Comparison of ENCODE assay signal across 9 cellular contexts in genomic region chr18:59927246-59927825, GRCh38. TPM values are rescaled to one million over a fixed set of nuclear protein-coding genes. Genes with fewer than 3 reads are reported as not detected.
A peak's percentile ranks its signal among the peaks of the same experiment; 100 is the strongest.
DNase-seq lines count a peak whose midpoint lies in the region; ATAC-seq and FAIRE-seq lines count a peak whose summit lies in the region.
"Had no signal": no experiment of that assay in that cellular context is flagged by ENCODE, and none has a peak within 500 bp of the region (broad histone marks: within the 10 kb centered on the region; RNA-seq: fewer than 3 reads in every experiment).

No MANE protein-coding gene starts in this region.

- no peaks in the 10 kb centered on the region for H3K36me3 Mint-ChIP-seq in activated naive CD8-positive, alpha-beta T cell treated with anti-CD3 and anti-CD28 coated beads for 36 hours
- no peaks in the 10 kb centered on the region for H3K36me3 Mint-ChIP-seq in stimulated activated naive CD8-positive, alpha-beta T cell treated with anti-CD3 and anti-CD28 coated beads, Interleukin-15, Interleukin-2, amounts not matched to agents 100 ng/mL and 50 ng/mL, for 24 hours (ENCODE audit: low read depth)

- H3K4me1 Mint-ChIP-seq in activated naive CD8-positive, alpha-beta T cell treated with anti-CD3 and anti-CD28 coated beads for 36 hours: peaks cover 32% of the 10 kb centered on the region
- H3K4me1 Mint-ChIP-seq in stimulated activated naive CD8-positive, alpha-beta T cell treated with anti-CD3 and anti-CD28 coated beads, Interleukin-15, Interleukin-2, amounts not matched to agents 100 ng/mL and 50 ng/mL, for 24 hours (ENCODE audit: low read depth): peaks cover 46% of the 10 kb centered on the region

- no peaks in the 10 kb centered on the region for H3K79me2 ChIP-seq in Karpas-422 (ENCODE audit: low read length)

- H3K27ac ChIP-seq in Karpas-422 (ENCODE audit: low read length): no peak overlapping the region
- H3K27ac ChIP-seq: PC-9 had no signal

- peak; percentile 32 to 60 (median 48) for DNase-seq in stimulated activated CD4-positive, alpha-beta T cell treated with anti-CD3 and anti-CD28 coated beads, Interleukin-12 subunit alpha, Interleukin-12 subunit beta, amount 100 ng/mL, for 48 hours (ENCODE audit: low read depth in 2 of 3, low spot score in 1 of 3)
- no peak for DNase-seq in stimulated activated CD4-positive, alpha-beta T cell treated with anti-CD3 and anti-CD28 coated beads, Interleukin-4, amount 100 ng/mL, for 4 hours
- DNase-seq in activated naive CD8-positive, alpha-beta T cell treated with anti-CD3 and anti-CD28 coated beads for 36 hours: peak; percentile 33
- DNase-seq in frontal cortex (ENCODE audit: low spot score in 2 of 2) (no peak), Karpas-422 (no peak), D341Med (ENCODE audit: low spot score) (no peak)
- DNase-seq: PC-9 had no signal

- no peaks in the 10 kb centered on the region for H3K9me3 Mint-ChIP-seq in activated naive CD8-positive, alpha-beta T cell treated with anti-CD3 and anti-CD28 coated beads for 36 hours
- no peaks in the 10 kb centered on the region for H3K9me3 Mint-ChIP-seq in stimulated activated naive CD8-positive, alpha-beta T cell treated with anti-CD3 and anti-CD28 coated beads, Interleukin-15, Interleukin-2, amounts not matched to agents 100 ng/mL and 50 ng/mL, for 24 hours

- H3K27me3 Mint-ChIP-seq in activated naive CD8-positive, alpha-beta T cell treated with anti-CD3 and anti-CD28 coated beads for 36 hours: peaks cover 12% of the 10 kb centered on the region
- peaks cover 16% of the 10 kb centered on the region for H3K27me3 Mint-ChIP-seq in stimulated activated naive CD8-positive, alpha-beta T cell treated with anti-CD3 and anti-CD28 coated beads, Interleukin-15, Interleukin-2, amounts not matched to agents 100 ng/mL and 50 ng/mL, for 24 hours

- H3K4me2 ChIP-seq in Karpas-422 (ENCODE audit: low read depth, low read length, poor library complexity, severe bottlenecking): no peak overlapping the region
- H3K4me2 ChIP-seq: PC-9 had no signal

- H3K36me3 ChIP-seq in Karpas-422 (ENCODE audit: insufficient read depth, low read length): no peaks in the 10 kb centered on the region

- no peak for FAIRE-seq in frontal cortex (lab: Jason Lieb, UNC)

- no peak overlapping the region for H3K4me3 ChIP-seq in Karpas-422 (ENCODE audit: low read length)
- H3K4me3 ChIP-seq: PC-9 had no signal

- peak; percentile 59 for ATAC-seq in HG02981 (IDR thresholded peaks at IDR 0.05; ENCODE audit: unreplicated experiment)

- H3K27ac Mint-ChIP-seq in activated naive CD8-positive, alpha-beta T cell treated with anti-CD3 and anti-CD28 coated beads for 36 hours: peak overlapping the region; percentile 73
- H3K27ac Mint-ChIP-seq in stimulated activated naive CD8-positive, alpha-beta T cell treated with anti-CD3 and anti-CD28 coated beads, Interleukin-15, Interleukin-2, amounts not matched to agents 100 ng/mL and 50 ng/mL, for 24 hours: peak overlapping the region; percentile 87

- no peaks in the 10 kb centered on the region for H4K20me1 ChIP-seq in Karpas-422 (ENCODE audit: insufficient read depth, low read depth, low read length)

- H3K9me2 ChIP-seq in Karpas-422 (replicated peaks; ENCODE audit: insufficient read depth, low read length): no peaks in the 10 kb centered on the region

- no peak overlapping the region for H3K4me3 Mint-ChIP-seq in activated naive CD8-positive, alpha-beta T cell treated with anti-CD3 and anti-CD28 coated beads for 36 hours
- H3K4me3 Mint-ChIP-seq in stimulated activated naive CD8-positive, alpha-beta T cell treated with anti-CD3 and anti-CD28 coated beads, Interleukin-15, Interleukin-2, amounts not matched to agents 100 ng/mL and 50 ng/mL, for 24 hours: peak overlapping the region; percentile 33

- no peaks in the 10 kb centered on the region for H3K9me3 ChIP-seq in Karpas-422 (ENCODE audit: low read length)

- H3K27me3 ChIP-seq in Karpas-422 (ENCODE audit: low read length): no peaks in the 10 kb centered on the region

- no peak overlapping the region for H2AFZ ChIP-seq in Karpas-422 (ENCODE audit: low read length)
- H2AFZ ChIP-seq: PC-9 had no signal

- H3K4me1 ChIP-seq in Karpas-422 (ENCODE audit: low read length): peaks cover 11% of the 10 kb centered on the region

- no peak overlapping the region for H3K9ac ChIP-seq in Karpas-422 (ENCODE audit: low read length)

RNA-seq across cellular contexts. Expression of gene PMAIP1, which starts 27.5 kb away (rescaled TPM):
- total RNA-seq in activated naive CD8-positive, alpha-beta T cell treated with anti-CD3 and anti-CD28 coated beads for 36 hours: 10 to 100 TPM; 82.0 to 83.4 TPM
- total RNA-seq in frontal cortex: 0.82 TPM
- total RNA-seq in Karpas-422 (2014; rRNA removed; shearing (Covaris generic); ENCODE audit: low replicate concordance): 43.4 and 52.8 TPM in 2 replicates

Comparison
In these comparisons a context has a peak if more than half of its experiments do, and no peak if none do; other contexts are left out.
1. DNase-seq: peak in stimulated activated CD4-positive, alpha-beta T cell treated with anti-CD3 and anti-CD28 coated beads, Interleukin-12 subunit alpha, Interleukin-12 subunit beta, amount 100 ng/mL, for 48 hours (3 of 3) and activated naive CD8-positive, alpha-beta T cell treated with anti-CD3 and anti-CD28 coated beads for 36 hours (single experiment); none in stimulated activated CD4-positive, alpha-beta T cell treated with anti-CD3 and anti-CD28 coated beads, Interleukin-4, amount 100 ng/mL, for 4 hours (0 of 2), frontal cortex (0 of 2), Karpas-422 (single experiment) and D341Med (single experiment).
2. RNA of gene PMAIP1, which starts 27.5 kb away (total RNA-seq): 82.0 to 83.4 TPM in activated naive CD8-positive, alpha-beta T cell treated with anti-CD3 and anti-CD28 coated beads for 36 hours and 43.4 to 52.8 TPM in Karpas-422; 0.82 TPM in frontal cortex (single experiment); every median in the first group is over 10 times any median in the second.